In the genomic region with DNA sequence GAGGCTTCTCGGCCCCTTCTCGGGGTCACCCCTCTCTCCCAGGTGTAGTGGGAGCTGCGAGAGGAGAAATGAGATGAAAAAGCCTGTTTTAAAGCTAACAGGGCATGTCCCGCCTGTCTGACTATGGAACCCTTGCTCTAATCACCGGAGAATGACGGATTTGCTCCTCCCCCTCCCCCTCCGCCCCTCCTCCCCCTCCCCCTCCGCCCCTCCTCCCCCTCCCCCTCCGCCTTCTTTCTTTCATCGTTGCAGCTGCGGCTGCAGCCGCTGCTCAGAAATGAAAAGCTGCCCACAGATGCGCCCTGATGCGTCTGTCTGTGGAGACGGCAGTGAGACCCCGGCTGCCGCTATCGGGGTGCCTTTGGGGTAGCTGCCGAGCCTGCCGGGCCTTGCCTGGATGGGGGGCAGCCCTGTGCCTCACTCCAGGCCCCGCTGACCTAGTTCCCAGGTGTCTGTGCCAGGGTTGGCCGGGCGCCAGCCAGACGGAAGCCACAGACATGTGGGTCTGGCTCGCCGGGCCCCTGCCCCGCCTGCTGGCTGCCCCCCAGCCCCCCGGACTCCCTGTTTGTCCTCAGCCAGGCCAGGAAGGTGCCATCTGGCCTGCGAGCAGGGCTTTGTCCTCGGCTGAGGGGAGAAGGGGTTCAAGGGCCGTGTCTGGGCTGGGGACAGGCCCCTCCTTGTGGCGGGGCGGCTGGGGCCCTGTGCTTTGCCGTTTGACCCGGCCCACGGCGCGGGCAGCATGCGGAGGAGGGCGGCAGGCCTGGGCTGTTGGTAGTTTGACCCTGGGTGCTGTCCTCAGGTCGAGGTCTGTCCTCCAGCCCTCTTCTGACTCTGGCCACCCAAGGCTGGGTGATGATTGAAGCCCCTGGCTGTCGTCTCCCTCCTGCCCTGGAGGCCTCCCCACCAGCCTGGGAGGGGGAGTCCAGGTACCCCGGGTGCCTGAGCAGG, we compare ENCODE assay signal across 10 cellular contexts. TPM values are rescaled to one million over a fixed set of nuclear protein-coding genes. Genes with fewer than 3 reads are reported as not detected.
DNase-seq lines count a peak whose midpoint lies in the region; ATAC-seq and TF ChIP-seq lines count a peak whose summit lies in the region.
"Had no signal": no experiment of that assay in that cellular context is flagged by ENCODE, and none has a peak within 500 bp of the region (broad histone marks: within the 10 kb centered on the region; RNA-seq: fewer than 3 reads in every experiment).

No MANE protein-coding gene starts in this region.

- TF ChIP-seq CTCF in thyroid gland (IDR thresholded peaks at IDR 0.05), result no peak

- H3K9me3 ChIP-seq in thyroid gland, result no peaks in the 10 kb centered on the region

- DNase-seq in NCI-H2196 (lab: John Stamatoyannopoulos, UW; ENCODE audit: unreplicated experiment) (peak; percentile 15), NCI-H2196 treated with DMSO at 0.1 percent for 48 hours (lab: John Stamatoyannopoulos, UW; ENCODE audit: unreplicated experiment) (no peak), amygdala (lab: John Stamatoyannopoulos, UW) (peak in 38 of 56 donors; percentile 13 to 84 (median 55)), kidney tubule cell (ENCODE audit: low spot score) (peak; percentile 30), thyroid gland (peak; percentile 63 to 67), NCI-H748 (lab: John Stamatoyannopoulos, UW; ENCODE audit: unreplicated experiment) (no peak)
- DNase-seq: activated T-cell treated with anti-CD3 and anti-CD28 coated beads, Interleukin-2, amount 50 U/mL, for 1 hour; NCI-H1048 had no signal

- 60 to 61% methylated on average over 14 to 16 of the region's 43 CpGs for WGBS in thyroid gland, 2 donors

- no peak for TF ChIP-seq POLR2A in thyroid gland (IDR thresholded peaks at IDR 0.05)

- intact Hi-C loops in thyroid gland (cut with DNase I), result no loop called here

- H3K4me3 ChIP-seq in thyroid gland (replicated peaks in 1 of 3), result no peak overlapping the region

- H3K36me3 ChIP-seq in thyroid gland, result peaks cover 24 to 32% of the 10 kb centered on the region in 2 donors

- ATAC-seq in HG02981 (IDR thresholded peaks at IDR 0.05; ENCODE audit: unreplicated experiment) (no peak), GM21360 (IDR thresholded peaks at IDR 0.05; ENCODE audit: unreplicated experiment) (no peak)

- H3K4me1 ChIP-seq in thyroid gland, result peaks cover 10 to 27% of the 10 kb centered on the region in 2 donors

- no peaks in the 10 kb centered on the region for H3K27me3 ChIP-seq in thyroid gland

- H3K27ac ChIP-seq in thyroid gland, result no peak overlapping the region

RNA-seq across cellular contexts. Expression of a gene that starts 37.6 kb away (rescaled TPM):
- total RNA-seq in thyroid gland, result 1 to 10 TPM in 1 of 4 donors, under 1 TPM in 3; 0.24 to 1.2 (median 0.55) TPM

RNA-seq across cellular contexts. Expression of a gene that starts 38.0 kb away (rescaled TPM):
- 100 to 1,000 TPM in 1 of 4 donors, 10 to 100 TPM in 3; 54.2 to 155 (median 71.9) TPM for total RNA-seq in thyroid gland

Comparison
In these comparisons a context has a peak if more than half of its experiments do, and no peak if none do; other contexts are left out.
1. DNase-seq: peak in NCI-H2196 (single experiment), amygdala (38 of 56), kidney tubule cell (single experiment) and thyroid gland (2 of 2); none in NCI-H2196 treated with DMSO at 0.1 percent for 48 hours (single experiment) and NCI-H748 (single experiment).